ENCODE assay signal across 20 cellular contexts in the genomic region with DNA sequence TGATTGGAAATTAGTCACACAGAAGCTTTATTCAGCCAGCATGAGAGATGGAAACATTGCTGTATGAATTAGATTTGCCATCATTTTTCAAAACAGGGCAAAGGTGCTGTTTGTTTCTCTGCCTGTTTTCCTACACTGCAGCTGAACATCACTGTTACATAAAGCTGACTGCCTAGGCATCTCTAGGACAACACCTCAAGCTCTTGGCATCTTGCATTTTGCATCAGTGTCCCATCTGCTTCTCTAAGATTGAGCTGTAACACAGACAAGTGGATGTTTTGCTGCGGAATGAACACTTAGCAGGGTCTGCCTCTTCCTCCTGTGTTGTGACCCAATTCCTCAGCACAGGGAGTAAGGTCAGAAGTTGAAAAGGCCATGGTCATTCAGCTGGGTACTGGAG. TPM values are rescaled to one million over a fixed set of nuclear protein-coding genes. Genes with fewer than 3 reads are reported as not detected.
A peak's percentile ranks its signal among the peaks of the same experiment; 100 is the strongest.
DNase-seq lines count a peak whose midpoint lies in the region; ATAC-seq and TF ChIP-seq lines count a peak whose summit lies in the region.
"Had no signal": no experiment of that assay in that cellular context is flagged by ENCODE, and none has a peak within 500 bp of the region (broad histone marks: within the 10 kb centered on the region; RNA-seq: fewer than 3 reads in every experiment).

No MANE protein-coding gene starts in this region.

- intact Hi-C loops in CD4-positive, alpha-beta T cell (cut with DNase I, micrococcal nuclease): loop anchor here (5.0 to 10.0 kb wide), 3 partner anchors 146 to 1216 kb away; a partner anchor contains a TSS

- DNase-seq in CD4-positive, alpha-beta T cell: no peak
- no peak for DNase-seq in GM23248
- peak; percentile 36 for DNase-seq in inferior parietal cortex (ENCODE audit: extremely low spot score)
- DNase-seq in H7: no peak
- no peak for DNase-seq in islet precursor cell
- DNase-seq: activated CD4-positive, alpha-beta T cell treated with anti-CD3 and anti-CD28 coated beads, Interleukin-2, amount 50 U/mL, for 48 hours; DMS79; lower lobe of right lung; NCI-H2171 treated with DMSO at 0.1 percent for 48 hours; NCI-H524 treated with DMSO at 0.1 percent for 48 hours; psoas muscle; stimulated activated naive CD4-positive, alpha-beta T cell; thyroid gland had no signal

- in situ Hi-C loops in GM23248 (cut with MboI): no loop called here

- no peaks in the 10 kb centered on the region for H3K9me3 ChIP-seq in CD4-positive, alpha-beta T cell (ENCODE audit: control insufficient read depth, low read length)
- no peaks in the 10 kb centered on the region for H3K9me3 ChIP-seq in GM23248 (ENCODE audit: low read depth)
- H3K9me3 ChIP-seq: lower lobe of right lung, psoas muscle, thyroid gland had no signal

- H3K4me2 ChIP-seq in GM23248 (ENCODE audit: unreplicated experiment): no peak overlapping the region

- no peak for TF ChIP-seq CTCF in CD4-positive, alpha-beta T cell (IDR thresholded peaks at IDR 0.05)

- H3K9ac ChIP-seq in GM23248: no peak overlapping the region

- H3K27ac ChIP-seq in CD4-positive, alpha-beta T cell (ENCODE audit: low read depth, low read length): no peak overlapping the region
- H3K27ac ChIP-seq in GM23248: peak overlapping the region; percentile 75; the same call in 1 of the 2 replicates
- H3K27ac ChIP-seq: lower lobe of right lung, skin epidermis, thyroid gland had no signal

- no peak overlapping the region for H3K4me3 Mint-ChIP-seq in CD4-positive, alpha-beta T cell
- H3K4me3 Mint-ChIP-seq in activated T-helper 17 cell treated with anti-CD3 and anti-CD28 coated beads, Interleukin-2, amount 50 U/mL, for 72 hours: no peak overlapping the region
- H3K4me3 Mint-ChIP-seq: activated naive CD4-positive, alpha-beta T cell treated with anti-CD3 and anti-CD28 coated beads, Interleukin-2, amount 50 U/mL, for 24 hours had no signal

- H4K20me1 ChIP-seq in GM23248 (ENCODE audit: insufficient read depth): peaks cover 21% of the 10 kb centered on the region; the same call in 1 of the 2 replicates

- WGBS in GM23248 (ENCODE audit: low coverage in 1 of 2, low lambda C conversion rate in 2 of 2, missing lambda C conversion rate in 2 of 2), 2 experiments: 91 to 100% methylated on average over 1 of the region's 1 CpG

- POLR2A ChIA-PET in CD4-positive, alpha-beta T cell (lab: Charles Lee): no interaction called here

- no peak for ATAC-seq in CD4-positive, alpha-beta T cell (ENCODE audit: poor library complexity)
- no peak for ATAC-seq in activated T-helper 17 cell treated with anti-CD3 and anti-CD28 coated beads, Interleukin-2, amount 50 U/mL, for 72 hours (replicated peaks)
- no peak for ATAC-seq in HG03439 (IDR thresholded peaks at IDR 0.05; ENCODE audit: unreplicated experiment)
- ATAC-seq: lower lobe of right lung had no signal

- H3K36me3 ChIP-seq in GM23248 (ENCODE audit: low read depth): peaks cover 24% of the 10 kb centered on the region; the same call in 1 of the 2 replicates
- H3K36me3 ChIP-seq in H7 (replicated peaks; ENCODE audit: control insufficient read depth, insufficient read depth, low read length): peaks cover 28% of the 10 kb centered on the region

- peaks cover 26% of the 10 kb centered on the region for H3K4me1 ChIP-seq in GM23248 (ENCODE audit: insufficient read depth)

- H3K79me2 ChIP-seq in GM23248 (ENCODE audit: insufficient read depth): peaks cover 98% of the 10 kb centered on the region

- H3K36me3 Mint-ChIP-seq in CD4-positive, alpha-beta T cell (ENCODE audit: low read depth): peaks cover 68% of the 10 kb centered on the region
- peaks cover 93% of the 10 kb centered on the region for H3K36me3 Mint-ChIP-seq in activated T-helper 17 cell treated with anti-CD3 and anti-CD28 coated beads, Interleukin-2, amount 50 U/mL, for 72 hours (ENCODE audit: low read depth)
- H3K36me3 Mint-ChIP-seq: IgD-negative memory B cell had no signal

- H3K4me3 ChIP-seq in GM23248 (no peak overlapping the region), H7 (ENCODE audit: insufficient read depth, low read depth, low read length) (no peak overlapping the region)
- H3K4me3 ChIP-seq: lower lobe of right lung, psoas muscle, skin epidermis, thyroid gland had no signal

- peak overlapping the region; percentile 60 for H3K27ac Mint-ChIP-seq in CD4-positive, alpha-beta T cell
- H3K27ac Mint-ChIP-seq in activated T-helper 17 cell treated with anti-CD3 and anti-CD28 coated beads, Interleukin-2, amount 50 U/mL, for 72 hours: peak overlapping the region; percentile 49
- H3K27ac Mint-ChIP-seq: activated naive CD4-positive, alpha-beta T cell treated with anti-CD3 and anti-CD28 coated beads, Interleukin-2, amount 50 U/mL, for 24 hours; IgD-negative memory B cell had no signal

- H3K4me1 Mint-ChIP-seq in CD4-positive, alpha-beta T cell (ENCODE audit: low read depth): peaks cover 53% of the 10 kb centered on the region
- peaks cover 22% of the 10 kb centered on the region for H3K4me1 Mint-ChIP-seq in activated T-helper 17 cell treated with anti-CD3 and anti-CD28 coated beads, Interleukin-2, amount 50 U/mL, for 72 hours

- no peaks in the 10 kb centered on the region for H3K9me3 Mint-ChIP-seq in CD4-positive, alpha-beta T cell
- no peaks in the 10 kb centered on the region for H3K9me3 Mint-ChIP-seq in activated T-helper 17 cell treated with anti-CD3 and anti-CD28 coated beads, Interleukin-2, amount 50 U/mL, for 72 hours
- H3K9me3 Mint-ChIP-seq: activated naive CD4-positive, alpha-beta T cell treated with anti-CD3 and anti-CD28 coated beads, Interleukin-2, amount 50 U/mL, for 24 hours; IgD-negative memory B cell had no signal

- H3F3A ChIP-seq in GM23248 (ENCODE audit: insufficient read depth): peaks cover 35% of the 10 kb centered on the region

- H3K27me3 ChIP-seq in CD4-positive, alpha-beta T cell (ENCODE audit: control insufficient read depth, insufficient read depth, low read length): no peaks in the 10 kb centered on the region
- no peaks in the 10 kb centered on the region for H3K27me3 ChIP-seq in GM23248 (replicated peaks; ENCODE audit: insufficient read depth)
- H3K27me3 ChIP-seq in H7 (ENCODE audit: control insufficient read depth, insufficient read depth, low read length): no peaks in the 10 kb centered on the region
- H3K27me3 ChIP-seq: thyroid gland had no signal

- H2AFZ ChIP-seq in GM23248: no peak overlapping the region

- CTCF ChIA-PET in CD4-positive, alpha-beta T cell (lab: Charles Lee): no interaction called here

- H3K9me2 ChIP-seq in GM23248 (ENCODE audit: insufficient read depth): no peaks in the 10 kb centered on the region

- H3K27me3 Mint-ChIP-seq in CD4-positive, alpha-beta T cell: no peaks in the 10 kb centered on the region
- no peaks in the 10 kb centered on the region for H3K27me3 Mint-ChIP-seq in activated T-helper 17 cell treated with anti-CD3 and anti-CD28 coated beads, Interleukin-2, amount 50 U/mL, for 72 hours
- H3K27me3 Mint-ChIP-seq: activated naive CD4-positive, alpha-beta T cell treated with anti-CD3 and anti-CD28 coated beads, Interleukin-2, amount 50 U/mL, for 24 hours; IgD-negative memory B cell had no signal

RNA-seq across cellular contexts. Expression of a gene that starts 4.9 kb away (rescaled TPM):
- 10 to 100 TPM; 86.9 to 96.9 TPM for total RNA-seq in CD4-positive, alpha-beta T cell
- total RNA-seq in GM23248 (2014; rRNA removed; shearing (Covaris generic)): 272 and 316 TPM in 2 replicates
- 213 and 225 TPM in 2 replicates for polyA plus RNA-seq in GM23248 (2016; fragmentation: Nextera tagmentation; extraction: Ambion mirVana)
- total RNA-seq in activated T-helper 17 cell treated with anti-CD3 and anti-CD28 coated beads, Interleukin-2, amount 50 U/mL, for 72 hours: 100 to 1,000 TPM; 317 to 592 TPM
- total RNA-seq in H7 (2014; rRNA removed; shearing (Covaris generic)): 474 and 529 TPM in 2 replicates

RNA-seq across cellular contexts. Expression of a gene that starts 5.9 kb away (rescaled TPM):
- total RNA-seq in CD4-positive, alpha-beta T cell: 1 to 10 TPM; 2.9 to 3.0 TPM
- total RNA-seq in GM23248 (2014; rRNA removed; shearing (Covaris generic)): 40.7 and 44.3 TPM in 2 replicates
- polyA plus RNA-seq in GM23248 (2016; fragmentation: Nextera tagmentation; extraction: Ambion mirVana): 46.7 and 47.8 TPM in 2 replicates
- total RNA-seq in activated T-helper 17 cell treated with anti-CD3 and anti-CD28 coated beads, Interleukin-2, amount 50 U/mL, for 72 hours: 10 to 100 TPM in 1 of 2 donors, 1 to 10 TPM in 1; 10.0 to 16.0 TPM
- total RNA-seq in H7 (2014; rRNA removed; shearing (Covaris generic)): 17.7 and 19.6 TPM in 2 replicates

RNA-seq across cellular contexts. Expression of a gene that starts 24.9 kb away (rescaled TPM):
- total RNA-seq in CD4-positive, alpha-beta T cell: 10 to 100 TPM; 39.1 to 46.7 TPM
- 20.1 and 33.0 TPM in 2 replicates for total RNA-seq in GM23248 (2014; rRNA removed; shearing (Covaris generic))
- 15.0 and 17.5 TPM in 2 replicates for polyA plus RNA-seq in GM23248 (2016; fragmentation: Nextera tagmentation; extraction: Ambion mirVana)
- total RNA-seq in activated T-helper 17 cell treated with anti-CD3 and anti-CD28 coated beads, Interleukin-2, amount 50 U/mL, for 72 hours: 10 to 100 TPM; 36.5 to 37.6 TPM
- 51.3 and 59.7 TPM in 2 replicates for total RNA-seq in H7 (2014; rRNA removed; shearing (Covaris generic))

RNA-seq across cellular contexts. Expression of a gene that starts 36.6 kb away (rescaled TPM):
- not detected for total RNA-seq in CD4-positive, alpha-beta T cell
- not detected in 2 replicates for total RNA-seq in GM23248 (2014; rRNA removed; shearing (Covaris generic))
- polyA plus RNA-seq in GM23248 (2016; fragmentation: Nextera tagmentation; extraction: Ambion mirVana): not detected in 2 replicates
- total RNA-seq in activated T-helper 17 cell treated with anti-CD3 and anti-CD28 coated beads, Interleukin-2, amount 50 U/mL, for 72 hours: not detected
- not detected in 2 replicates for total RNA-seq in H7 (2014; rRNA removed; shearing (Covaris generic))
- total RNA-seq: kidney epithelial cell, lower lobe of right lung, MCF 10A, psoas muscle, thyroid gland had no signal
- polyA plus RNA-seq: IgD-negative memory B cell, psoas muscle had no signal

RNA-seq across cellular contexts. Expression of a gene that starts 45.3 kb away (rescaled TPM):
- total RNA-seq in CD4-positive, alpha-beta T cell: 10 to 100 TPM; 14.0 to 16.0 TPM
- 1.0 and 1.1 TPM in 2 replicates for total RNA-seq in GM23248 (2014; rRNA removed; shearing (Covaris generic))
- polyA plus RNA-seq in GM23248 (2016; fragmentation: Nextera tagmentation; extraction: Ambion mirVana): 0.38 and 0.44 TPM in 2 replicates
- total RNA-seq in activated T-helper 17 cell treated with anti-CD3 and anti-CD28 coated beads, Interleukin-2, amount 50 U/mL, for 72 hours: 10 to 100 TPM; 32.2 to 36.3 TPM
- total RNA-seq in H7 (2014; rRNA removed; shearing (Covaris generic)): 2.3 and 3.7 TPM in 2 replicates
